17 cellular contexts compared by ENCODE assay signal in the genomic region with DNA sequence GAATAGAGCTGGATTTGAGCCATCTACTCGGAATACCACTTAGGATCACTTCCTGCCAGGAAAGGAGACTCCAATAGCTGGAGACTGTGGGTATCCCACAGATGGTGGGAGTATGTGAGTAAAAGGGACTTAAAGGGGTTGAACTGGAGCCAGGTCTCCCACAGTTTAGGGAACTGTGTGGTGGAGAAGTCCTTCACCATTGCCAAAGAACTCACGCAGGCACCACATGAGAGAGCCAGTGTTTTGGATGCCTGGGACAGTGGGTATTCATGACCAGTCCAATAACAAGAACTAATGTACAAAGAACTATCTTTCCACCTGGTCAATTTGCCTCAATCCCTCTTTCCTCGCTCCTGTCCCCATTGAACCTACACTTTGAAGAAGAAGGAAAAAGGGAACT. TPM values are rescaled to one million over a fixed set of nuclear protein-coding genes. Genes with fewer than 3 reads are reported as not detected.
DNase-seq lines count a peak whose midpoint lies in the region; TF ChIP-seq lines count a peak whose summit lies in the region.
"Had no signal": no experiment of that assay in that cellular context is flagged by ENCODE, and none has a peak within 500 bp of the region (broad histone marks: within the 10 kb centered on the region; RNA-seq: fewer than 3 reads in every experiment).

No MANE protein-coding gene starts in this region.

- no peak overlapping the region for H3K27ac Mint-ChIP-seq in Calu3 (ENCODE audit: unreplicated experiment)

- H3K4me1 ChIP-seq in A673 (ENCODE audit: insufficient read depth, low read length, poor library complexity, severe bottlenecking): no peaks in the 10 kb centered on the region
- peaks cover 52 to 53% of the 10 kb centered on the region in 2 experiments for H3K4me1 ChIP-seq in neutrophil (ENCODE audit: control insufficient read depth in 1 of 2, insufficient read depth in 1 of 2, low read depth in 1 of 2, low read length in 1 of 2)
- no peaks in the 10 kb centered on the region for H3K4me1 ChIP-seq in osteoblast (ENCODE audit: insufficient read depth, low read length)

- H4K20me1 ChIP-seq in osteoblast (ENCODE audit: insufficient read depth, low read length): no peaks in the 10 kb centered on the region

- no peak overlapping the region for H3K4me2 ChIP-seq in osteoblast (ENCODE audit: insufficient read depth, low read length)

- CTCF ChIA-PET in A673 (lab: Charles Lee): no interaction called here
- CTCF ChIA-PET in Calu3 (lab: Charles Lee): no interaction called here

- no peak overlapping the region for H2AFZ ChIP-seq in osteoblast (ENCODE audit: low read length)

- no peaks in the 10 kb centered on the region for H3K9me3 Mint-ChIP-seq in Calu3 (ENCODE audit: low read depth, unreplicated experiment)
- H3K9me3 Mint-ChIP-seq: IgD-negative memory B cell had no signal

- no peak overlapping the region for H3K4me3 Mint-ChIP-seq in Calu3 (ENCODE audit: low read depth, unreplicated experiment)

- no peaks in the 10 kb centered on the region for H3K36me3 Mint-ChIP-seq in Calu3 (ENCODE audit: insufficient read depth, unreplicated experiment)
- H3K36me3 Mint-ChIP-seq: IgD-negative memory B cell had no signal

- H3K36me3 ChIP-seq in A673 (ENCODE audit: insufficient read depth, low read length, poor library complexity, severe bottlenecking) (no peaks in the 10 kb centered on the region), neutrophil (no peaks in the 10 kb centered on the region), osteoblast (ENCODE audit: insufficient read depth, low read length) (no peaks in the 10 kb centered on the region)

- TF ChIP-seq CTCF in A673 (conservative IDR thresholded peaks at IDR 0.05; ENCODE audit: low read depth, low read length) (no peak), neutrophil (IDR thresholded peaks at IDR 0.05) (no peak), Calu3 (IDR thresholded peaks at IDR 0.05; ENCODE audit: unreplicated experiment) (no peak), osteoblast (IDR thresholded peaks at IDR 0.05; ENCODE audit: extremely low read depth, low read depth, low read length) (no peak)

- no peaks in the 10 kb centered on the region for H3K27me3 Mint-ChIP-seq in Calu3 (ENCODE audit: unreplicated experiment)
- H3K27me3 Mint-ChIP-seq: IgD-negative memory B cell had no signal

- POLR2A ChIA-PET in A673 (lab: Charles Lee; ENCODE audit: low non-redundant PET): interaction anchor here (0.6 kb wide), 1 partner anchor 317 kb away, joined by 4 read pairs; no protein-coding TSS in a partner anchor

- no TSS peak for BruUV-seq in A673 (replicated peaks; lab: Mats Ljungman, UMichigan)
- no TSS peak for BruUV-seq in Calu3 (replicated peaks; lab: Mats Ljungman, UMichigan)

- H3K4me3 ChIP-seq in A673 (ENCODE audit: low read depth, low read length, poor library complexity, severe bottlenecking): no peak overlapping the region
- no peak overlapping the region for H3K4me3 ChIP-seq in neutrophil (ENCODE audit: low read depth in 1 of 2, low read length in 1 of 2)
- no peak overlapping the region for H3K4me3 ChIP-seq in osteoblast (ENCODE audit: insufficient read depth, low read length)
- H3K4me3 ChIP-seq: SK-N-MC had no signal

- H3K4me1 Mint-ChIP-seq in Calu3 (ENCODE audit: low read depth, unreplicated experiment): no peaks in the 10 kb centered on the region

- H3K79me2 ChIP-seq in osteoblast (ENCODE audit: insufficient read depth, low read length): no peaks in the 10 kb centered on the region

- intact Hi-C loops in A673 (cut with micrococcal nuclease; ENCODE audit: unreplicated experiment): no loop called here
- intact Hi-C loops in Calu3 (cut with micrococcal nuclease; ENCODE audit: unreplicated experiment): no loop called here

- DNase-seq in A673 (ENCODE audit: low spot score) (peak; percentile 5), HT1080 (ENCODE audit: low read depth) (peak; percentile 40), dermis blood vessel endothelial cell (peak; percentile 3), Calu3 (no peak), HCEC 1CT (no peak), osteoblast (ENCODE audit: insufficient read length, low spot score, missing footprints) (no peak), SHP77 treated with DMSO at 0.1 percent for 48 hours (lab: John Stamatoyannopoulos, UW) (no peak)
- DNase-seq: DMS79 treated with DMSO at 0.1 percent for 48 hours; Karpas-422; NCI-H1105; NCI-H1694; NCI-H2081 treated with DMSO at 0.1 percent for 48 hours; NCI-H748 treated with DMSO at 0.1 percent for 48 hours; NK-92 treated with Interleukin-12 subunit alpha and Interleukin-12 subunit beta, amount 100 ng/mL, for 24 hours had no signal

- H3K27me3 ChIP-seq in A673 (replicated peaks; ENCODE audit: insufficient read depth, low read depth, low read length, poor library complexity) (no peaks in the 10 kb centered on the region), neutrophil (no peaks in the 10 kb centered on the region), osteoblast (ENCODE audit: insufficient read depth, low read length) (no peaks in the 10 kb centered on the region)

- no peak overlapping the region for H3K27ac ChIP-seq in A673 (ENCODE audit: low read depth, low read length, poor library complexity, severe bottlenecking)
- H3K27ac ChIP-seq in neutrophil: peak overlapping the region; percentile 37
- no peak overlapping the region for H3K27ac ChIP-seq in osteoblast (ENCODE audit: low read depth, low read length)
- H3K27ac ChIP-seq: SK-N-MC had no signal

- H3K9me3 ChIP-seq in A673 (ENCODE audit: low read depth, low read length, poor library complexity, severe bottlenecking): no peaks in the 10 kb centered on the region
- no peaks in the 10 kb centered on the region for H3K9me3 ChIP-seq in neutrophil
- H3K9me3 ChIP-seq in osteoblast (ENCODE audit: low read depth, low read length): no peaks in the 10 kb centered on the region

RNA-seq across cellular contexts. Expression of a gene that starts 24.4 kb away (rescaled TPM):
- total RNA-seq in A673 (2021) (55.5 and 57.8 TPM in 2 replicates), dermis blood vessel endothelial cell (169 and 214 TPM in 2 replicates), Calu3 (2022) (22.0 and 22.6 TPM in 2 replicates), osteoblast (140 and 155 TPM in 2 replicates)
- 39.3 and 41.3 TPM in 2 replicates for total RNA-seq in HT1080 (2014; rRNA removed; shearing (Covaris generic))
- 20.5 and 29.3 TPM in 2 replicates for polyA plus RNA-seq in HT1080 (2015; cell fraction: cytosol; rRNA removed)
- polyA plus RNA-seq in HT1080 (2015; cell fraction: nucleus; rRNA removed): 57.6 and 59.0 TPM in 2 replicates

Comparison
In these comparisons a context has a peak if more than half of its experiments do, and no peak if none do; other contexts are left out.
1. DNase-seq: peak in A673 (single experiment), HT1080 (single experiment) and dermis blood vessel endothelial cell (single experiment); none in Calu3 (single experiment), HCEC 1CT (single experiment), osteoblast (single experiment) and SHP77 treated with DMSO at 0.1 percent for 48 hours (single experiment).